In the genomic region with DNA sequence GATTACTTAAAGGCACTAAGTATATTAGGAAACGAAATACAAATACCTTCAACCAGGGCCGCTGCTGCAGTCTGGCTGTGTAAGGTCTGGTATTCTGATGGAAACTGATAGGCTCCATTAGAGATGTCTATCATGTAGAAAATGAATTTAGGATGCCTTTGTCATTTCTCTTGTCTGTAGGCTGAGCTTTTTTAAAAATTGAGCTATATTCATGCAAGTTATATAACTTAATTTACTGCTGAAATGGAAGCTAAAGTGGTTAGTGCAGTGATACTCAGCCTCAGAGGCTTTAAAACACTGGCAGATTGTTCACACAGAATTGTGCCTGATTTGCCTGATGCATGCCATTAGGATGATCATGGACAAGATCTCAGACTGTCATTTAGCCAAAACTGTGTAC, we compare ENCODE assay signal across 20 cellular contexts.
"Had no signal": no experiment of that assay in that cellular context is flagged by ENCODE, and none has a peak within 500 bp of the region (broad histone marks: within the 10 kb centered on the region; RNA-seq: fewer than 3 reads in every experiment).

No MANE protein-coding gene starts in this region.

- DNase-seq: IMR-90, Kasumi-1, KG1, MM.1S, NCI-H1092 treated with DMSO at 0.1 percent for 48 hours, NCI-H1436, NCI-H187, NCI-H2029, NCI-H2081 treated with DMSO at 0.1 percent for 48 hours, NCI-H2171, NCI-H226, NCI-H446, NCI-H510A, NCI-H524 treated with DMSO at 0.1 percent for 48 hours, NCI-H69, NCI-H774, RPMI8226, SHP77, SW 1271 had no signal

- ATAC-seq: HepG2 had no signal
